2 cellular contexts compared by ENCODE assay signal in the genomic region with DNA sequence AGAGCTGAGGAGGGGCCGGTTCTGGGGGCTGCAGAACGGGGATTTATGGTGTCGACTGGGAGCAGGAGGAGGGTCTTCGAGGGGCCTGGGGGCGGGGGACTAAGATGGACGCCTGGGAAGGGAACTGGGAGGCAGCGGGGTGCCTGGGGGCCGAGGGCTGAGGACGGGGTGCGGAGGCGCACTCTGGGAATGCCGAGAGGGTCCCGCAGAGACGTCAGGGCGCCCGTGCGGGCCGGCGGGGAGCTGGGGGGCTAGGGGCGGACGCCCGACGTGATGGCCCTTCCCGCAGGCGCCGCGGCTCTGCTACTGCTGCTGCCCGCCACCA.
TF ChIP-seq lines count a peak whose summit lies in the region.

No MANE protein-coding gene starts in this region.

TF ChIP-seq in SK-N-SH, 30 proteins besides CTCF, POLR2A, EP300 and RAD21:
- TF ChIP-seq PBX3 (IDR thresholded peaks at IDR 0.05) (no peak), SIN3A (IDR thresholded peaks at IDR 0.05; ENCODE audit: borderline replicate concordance, low read depth, low read length) (no peak), FOXJ3 (CRISPR knock-in tag; IDR thresholded peaks at IDR 0.05) (no peak), CHD2 (IDR thresholded peaks at IDR 0.05; ENCODE audit: low read length, partially characterized antibody) (no peak), MEF2A (IDR thresholded peaks at IDR 0.05; ENCODE audit: borderline replicate concordance, low read depth) (no peak)

TF ChIP-seq in SK-N-SH treated with all-trans-retinoic acid at 6 μM for 48 hours, 23 proteins besides CTCF, POLR2A, EP300 and RAD21:
- TF ChIP-seq ESRRG (CRISPR knock-in tag; IDR thresholded peaks at IDR 0.05) = no peak
- no peak for TF ChIP-seq TCF4 (CRISPR knock-in tag; IDR thresholded peaks at IDR 0.05; ENCODE audit: borderline replicate concordance)
- TF ChIP-seq BACH2 (CRISPR knock-in tag; IDR thresholded peaks at IDR 0.05; ENCODE audit: borderline replicate concordance) = no peak
- no peak for TF ChIP-seq RARB (CRISPR knock-in tag; IDR thresholded peaks at IDR 0.05)
- TF ChIP-seq TOX (CRISPR knock-in tag; IDR thresholded peaks at IDR 0.05; ENCODE audit: borderline replicate concordance) = no peak
- no peak for TF ChIP-seq ZFP30 (CRISPR knock-in tag; IDR thresholded peaks at IDR 0.05)
